17 cellular contexts compared by ENCODE assay signal in genomic region chr6:125596020-125596419, GRCh38.
"Had no signal": no experiment of that assay in that cellular context is flagged by ENCODE, and none has a peak within 500 bp of the region (broad histone marks: within the 10 kb centered on the region; RNA-seq: fewer than 3 reads in every experiment).

No MANE protein-coding gene starts in this region.

- H3K4me1 ChIP-seq: uterus had no signal

- H3K27ac ChIP-seq: esophagus muscularis mucosa, uterus had no signal

- DNase-seq: activated gamma-delta T cell treated with Interleukin-2 at 50 U/mL for 16 hours; activated T-cell treated with anti-CD3 and anti-CD28 coated beads, Interleukin-2, amount 50 U/mL, for 1 hour; aorta; central memory CD4-positive, alpha-beta T cell; dermis blood vessel endothelial cell; effector CD8-positive, alpha-beta T cell; gastrocnemius medialis; hippocampal formation; left ventricle myocardium inferior; naive thymus-derived CD8-positive, alpha-beta T cell; stimulated activated CD4-positive, alpha-beta T cell treated with anti-CD3 and anti-CD28 coated beads, Interleukin-2, amount 100 ng/mL, for 48 hours; stimulated activated CD8-positive, alpha-beta memory T cell treated with anti-CD3 and anti-CD28 coated beads, Interleukin-4, amount 100 ng/mL, for 48 hours; stimulated activated naive B cell treated with anti-CD40 and anti-IgM and Interleukin-4, amounts not matched to agents 10 μg/mL and 1 μg/mL and 100 μg/mL, for 72 hours; trophoblast cell; uterus had no signal

- H3K4me3 ChIP-seq: esophagus muscularis mucosa, gastrocnemius medialis, left ventricle myocardium inferior, uterus had no signal

- H3K36me3 ChIP-seq: esophagus muscularis mucosa, gastrocnemius medialis, left ventricle myocardium inferior, uterus had no signal

- H3K9me3 ChIP-seq: esophagus muscularis mucosa, gastrocnemius medialis, left ventricle myocardium inferior, uterus had no signal

- ATAC-seq: gastrocnemius medialis; naive thymus-derived CD8-positive, alpha-beta T cell; stimulated activated naive B cell treated with anti-CD40 and anti-IgM and Interleukin-4, amounts not matched to agents 10 μg/mL and 1 μg/mL and 100 μg/mL, for 72 hours; WTC11 had no signal
